ENCODE assay signal across 10 cellular contexts in the genomic region with DNA sequence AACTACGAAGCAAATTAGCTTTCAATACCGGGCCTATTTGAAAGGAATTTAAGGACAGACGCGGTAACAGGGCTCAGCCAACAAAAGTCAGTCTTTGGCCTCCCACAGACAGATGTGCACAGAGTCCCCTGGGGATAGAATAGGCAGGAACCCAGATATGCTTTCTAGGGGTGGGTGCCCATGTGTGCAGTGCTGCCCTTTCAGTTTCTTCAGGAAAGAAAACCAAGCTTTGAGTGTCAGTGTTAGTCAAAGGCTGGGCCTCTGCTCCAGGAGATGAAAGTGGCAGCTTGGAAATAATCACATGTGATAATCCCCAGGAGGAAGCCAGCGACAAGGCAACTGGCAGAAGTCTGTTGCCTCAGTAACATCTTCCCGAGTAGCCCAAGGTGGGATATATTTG. TPM values are rescaled to one million over a fixed set of nuclear protein-coding genes. Genes with fewer than 3 reads are reported as not detected.
DNase-seq lines count a peak whose midpoint lies in the region; ATAC-seq and FAIRE-seq lines count a peak whose summit lies in the region.
"Had no signal": no experiment of that assay in that cellular context is flagged by ENCODE, and none has a peak within 500 bp of the region (broad histone marks: within the 10 kb centered on the region; RNA-seq: fewer than 3 reads in every experiment).

No MANE protein-coding gene starts in this region.

- DNase-seq in AG08395 (ENCODE audit: low spot score) (peak; percentile 21), GM19238 (ENCODE audit: insufficient read length, low spot score) (peak; percentile 2), SK-MEL-5 (ENCODE audit: low read depth, low spot score) (peak; percentile 0), DMS79 treated with DMSO at 0.1 percent for 48 hours (lab: John Stamatoyannopoulos, UW) (no peak), NCI-H1694 (lab: John Stamatoyannopoulos, UW) (no peak), urothelium cell line (ENCODE audit: low spot score) (no peak), NCI-H1436 treated with DMSO at 0.1 percent for 48 hours (lab: John Stamatoyannopoulos, UW) (no peak)
- DNase-seq: amygdala, NCI-H2081 had no signal

- in situ Hi-C loops in SK-MEL-5 (cut with HindIII; ENCODE audit: low pct_unique_long_range_greater_than_20kb, low sequenced_read_pairs), result no loop called here

- ATAC-seq in HG02943 (IDR thresholded peaks at IDR 0.05; ENCODE audit: low read depth, unreplicated experiment), result peak; percentile 98

- no peak for FAIRE-seq in urothelium cell line (lab: Jason Lieb, UNC)

RNA-seq across cellular contexts. Expression of a gene that starts 43.8 kb away (rescaled TPM):
- 21.0 and 22.1 TPM in 2 replicates for total RNA-seq in SK-MEL-5 (2014; rRNA removed; shearing (Covaris generic))
- 22.6 and 24.4 TPM in 2 replicates for polyA plus RNA-seq in SK-MEL-5 (2015; cell fraction: cytosol; rRNA removed)
- polyA plus RNA-seq in SK-MEL-5 (2015; cell fraction: nucleus; rRNA removed), result 22.8 and 29.6 TPM in 2 replicates

Comparison
In these comparisons a context has a peak if more than half of its experiments do, and no peak if none do; other contexts are left out.
1. DNase-seq: peak in AG08395 (single experiment), GM19238 (single experiment) and SK-MEL-5 (single experiment); none in DMS79 treated with DMSO at 0.1 percent for 48 hours (single experiment), NCI-H1694 (single experiment), urothelium cell line (single experiment) and NCI-H1436 treated with DMSO at 0.1 percent for 48 hours (single experiment).